Comparison of ENCODE assay signal across 21 cellular contexts in the genomic region with DNA sequence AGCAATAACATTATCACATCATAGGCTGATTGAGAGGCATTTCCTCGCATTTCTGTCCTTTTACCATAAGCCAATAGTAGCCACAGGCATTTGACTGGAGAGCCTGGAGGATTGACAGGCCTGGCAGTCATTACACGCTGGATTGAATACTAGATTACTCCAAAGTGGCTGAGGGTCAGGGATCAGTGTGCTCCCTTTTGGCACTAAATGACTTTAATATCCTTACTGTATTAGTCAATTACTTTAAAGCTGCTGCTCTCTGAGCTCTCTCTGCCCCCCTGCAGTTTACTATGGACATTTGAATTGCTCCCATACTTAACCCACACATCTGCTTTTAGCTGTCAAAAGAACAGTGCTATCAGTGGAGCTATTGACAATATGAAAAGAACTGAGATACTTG.
"Had no signal": no experiment of that assay in that cellular context is flagged by ENCODE, and none has a peak within 500 bp of the region (broad histone marks: within the 10 kb centered on the region; RNA-seq: fewer than 3 reads in every experiment).

No MANE protein-coding gene starts in this region.

- H3K4me1 ChIP-seq: foreskin keratinocyte, right atrium auricular region, tibial nerve, uterus had no signal

- H3K27ac Mint-ChIP-seq: activated T-helper 17 cell treated with anti-CD3 and anti-CD28 coated beads, Interleukin-2, amount 50 U/mL, for 72 hours; memory B cell; natural killer cell had no signal

- H3K27me3 Mint-ChIP-seq: central memory CD8-positive, alpha-beta T cell had no signal

- ATAC-seq: activated T-helper 17 cell treated with anti-CD3 and anti-CD28 coated beads, Interleukin-2, amount 50 U/mL, for 72 hours; foreskin keratinocyte; natural killer cell had no signal

- H3K4me3 ChIP-seq: left ventricle myocardium inferior, right atrium auricular region, tibial nerve, uterus had no signal

- H3K27ac ChIP-seq: brain microvascular endothelial cell, foreskin keratinocyte, left ventricle myocardium inferior, right atrium auricular region, tibial nerve, uterus had no signal

- H3K27me3 ChIP-seq: brain microvascular endothelial cell, right atrium auricular region, tibial nerve, uterus had no signal

- H3K4me3 Mint-ChIP-seq: activated T-helper 17 cell treated with anti-CD3 and anti-CD28 coated beads, Interleukin-2, amount 50 U/mL, for 72 hours; central memory CD8-positive, alpha-beta T cell; memory B cell; natural killer cell had no signal

- H3K9me3 Mint-ChIP-seq: activated T-helper 17 cell treated with anti-CD3 and anti-CD28 coated beads, Interleukin-2, amount 50 U/mL, for 72 hours; central memory CD8-positive, alpha-beta T cell; memory B cell; natural killer cell had no signal

- H3K4me1 Mint-ChIP-seq: activated T-helper 17 cell treated with anti-CD3 and anti-CD28 coated beads, Interleukin-2, amount 50 U/mL, for 72 hours; central memory CD8-positive, alpha-beta T cell; memory B cell; natural killer cell had no signal

- H3K9me3 ChIP-seq: left ventricle myocardium inferior, right atrium auricular region, tibial nerve, uterus had no signal

- DNase-seq: activated CD4-positive, alpha-beta T cell treated with anti-CD3 and anti-CD28 coated beads, Interleukin-2, amount 50 U/mL, for 48 hours; activated naive CD4-positive, alpha-beta T cell treated with Interleukin-2 at 50 U/mL for 16 hours; anterior cingulate cortex; brain microvascular endothelial cell; effector memory CD4-positive, alpha-beta T cell; foreskin keratinocyte; glutamatergic neuron; hypothalamus; kidney; left ventricle myocardium inferior; natural killer cell; nucleus accumbens; stimulated activated CD4-positive, alpha-beta T cell treated with anti-CD3 and anti-CD28 coated beads, Interleukin-2, amount 100 ng/mL, for 48 hours; stimulated activated naive CD4-positive, alpha-beta T cell; substantia nigra; uterus had no signal

- H3K36me3 Mint-ChIP-seq: memory B cell, natural killer cell had no signal

- H3K36me3 ChIP-seq: brain microvascular endothelial cell, left ventricle myocardium inferior, right atrium auricular region, tibial nerve, uterus had no signal
